15 cellular contexts compared by ENCODE assay signal in genomic region chr6:100346203-100346602, GRCh38.
DNase-seq lines count a peak whose midpoint lies in the region; ATAC-seq and TF ChIP-seq lines count a peak whose summit lies in the region.
"Had no signal": no experiment of that assay in that cellular context is flagged by ENCODE, and none has a peak within 500 bp of the region (broad histone marks: within the 10 kb centered on the region; RNA-seq: fewer than 3 reads in every experiment).

No MANE protein-coding gene starts in this region.

- peak; percentile 44 for ATAC-seq in left lung
- ATAC-seq in activated CD4-positive, CD25-positive, alpha-beta regulatory T cell treated with anti-CD3 and anti-CD28 coated beads, Interleukin-2, amount 50 U/mL, for 24 hours = no peak

- peak overlapping the region; percentile 82 for H3K4me3 Mint-ChIP-seq in HFFc6
- no peak overlapping the region for H3K4me3 Mint-ChIP-seq in activated T-helper 2 cell treated with anti-CD3 and anti-CD28 coated beads, Interferon-gamma antibody, Interleukin-2, Interleukin-4, amounts not matched to agents 10 μg/mL and 5 μg/mL and 100 μg/mL, durations not matched to agents 14 hours and 24 hours and 36 hours (ENCODE audit: low read depth)
- H3K4me3 Mint-ChIP-seq: dendritic cell treated with granulocyte-macrophage colony-stimulating factor and Interleukin-4, amounts not matched to agents 40 ng/mL and 50 ng/mL, for 4 days; neural crest cell had no signal

- H3K9me3 Mint-ChIP-seq in HFFc6 = no peaks in the 10 kb centered on the region
- H3K9me3 Mint-ChIP-seq in activated T-helper 2 cell treated with anti-CD3 and anti-CD28 coated beads, Interferon-gamma antibody, Interleukin-2, Interleukin-4, amounts not matched to agents 10 μg/mL and 5 μg/mL and 100 μg/mL, durations not matched to agents 14 hours and 24 hours and 36 hours = no peaks in the 10 kb centered on the region
- H3K9me3 Mint-ChIP-seq: dendritic cell treated with granulocyte-macrophage colony-stimulating factor and Interleukin-4, amounts not matched to agents 40 ng/mL and 50 ng/mL, for 4 days had no signal

- no peaks in the 10 kb centered on the region for H3K27me3 ChIP-seq in left lung
- H3K27me3 ChIP-seq: MG63, right atrium auricular region had no signal

- H3K4me1 ChIP-seq in left lung = no peaks in the 10 kb centered on the region
- H3K4me1 ChIP-seq: lower lobe of right lung, right atrium auricular region had no signal

- DNase-seq in AG10803 (ENCODE audit: low read depth) = peak; percentile 43
- DNase-seq in HFFc6 = peak; percentile 22
- peak; percentile 34 for DNase-seq in amniotic epithelial cell (ENCODE audit: low read depth)
- DNase-seq in left lung = no peak
- DNase-seq in NCI-H774 (lab: John Stamatoyannopoulos, UW) = no peak
- no peak for DNase-seq in activated T-helper 2 cell treated with anti-CD3 and anti-CD28 coated beads, Interferon-gamma antibody, Interleukin-2, Interleukin-4, amounts not matched to agents 10 μg/mL and 5 μg/mL and 100 μg/mL, durations not matched to agents 14 hours and 24 hours and 36 hours (ENCODE audit: low spot score)
- no peak for DNase-seq in NCI-H2196 (lab: John Stamatoyannopoulos, UW; ENCODE audit: unreplicated experiment)
- DNase-seq: lower lobe of right lung, NCI-H2029, WERI-Rb-1 had no signal

- no peaks in the 10 kb centered on the region for H3K36me3 Mint-ChIP-seq in HFFc6 (ENCODE audit: low read depth)
- H3K36me3 Mint-ChIP-seq in activated T-helper 2 cell treated with anti-CD3 and anti-CD28 coated beads, Interferon-gamma antibody, Interleukin-2, Interleukin-4, amounts not matched to agents 10 μg/mL and 5 μg/mL and 100 μg/mL, durations not matched to agents 14 hours and 24 hours and 36 hours (ENCODE audit: low read depth) = no peaks in the 10 kb centered on the region

- no peak overlapping the region for H3K27ac ChIP-seq in left lung
- H3K27ac ChIP-seq: lower lobe of right lung, right atrium auricular region, WERI-Rb-1 had no signal

- intact Hi-C loops in left lung (cut with DNase I) = no loop called here
- intact Hi-C loops in activated T-helper 2 cell treated with anti-CD3 and anti-CD28 coated beads, Interferon-gamma antibody, Interleukin-2, Interleukin-4, amounts not matched to agents 10 μg/mL and 5 μg/mL and 100 μg/mL, durations not matched to agents 14 hours and 24 hours and 36 hours (cut with micrococcal nuclease) = loop anchor here (2.0 to 10.0 kb wide), 3 partner anchors 115 to 224 kb away; no protein-coding TSS in a partner anchor

- H3K27me3 Mint-ChIP-seq in HFFc6 (ENCODE audit: insufficient read depth) = no peaks in the 10 kb centered on the region
- H3K27me3 Mint-ChIP-seq in activated T-helper 2 cell treated with anti-CD3 and anti-CD28 coated beads, Interferon-gamma antibody, Interleukin-2, Interleukin-4, amounts not matched to agents 10 μg/mL and 5 μg/mL and 100 μg/mL, durations not matched to agents 14 hours and 24 hours and 36 hours (ENCODE audit: low read depth) = peaks cover 5% of the 10 kb centered on the region
- H3K27me3 Mint-ChIP-seq: dendritic cell treated with granulocyte-macrophage colony-stimulating factor and Interleukin-4, amounts not matched to agents 40 ng/mL and 50 ng/mL, for 4 days had no signal

- peaks cover 72% of the 10 kb centered on the region for H3K4me1 Mint-ChIP-seq in HFFc6 (ENCODE audit: low read depth)
- peaks cover 17% of the 10 kb centered on the region for H3K4me1 Mint-ChIP-seq in activated T-helper 2 cell treated with anti-CD3 and anti-CD28 coated beads, Interferon-gamma antibody, Interleukin-2, Interleukin-4, amounts not matched to agents 10 μg/mL and 5 μg/mL and 100 μg/mL, durations not matched to agents 14 hours and 24 hours and 36 hours (ENCODE audit: low read depth)

- no peaks in the 10 kb centered on the region for H3K9me3 ChIP-seq in left lung
- H3K9me3 ChIP-seq: lower lobe of right lung, MG63, right atrium auricular region had no signal

- H3K4me3 ChIP-seq in AG10803 (ENCODE audit: low read length) = no peak overlapping the region
- no peak overlapping the region for H3K4me3 ChIP-seq in left lung
- H3K4me3 ChIP-seq: lower lobe of right lung, right atrium auricular region had no signal

- H3K36me3 ChIP-seq in left lung = no peaks in the 10 kb centered on the region
- H3K36me3 ChIP-seq: lower lobe of right lung, MG63, right atrium auricular region, WERI-Rb-1 had no signal

- peak overlapping the region; percentile 91 for H3K27ac Mint-ChIP-seq in HFFc6
- H3K27ac Mint-ChIP-seq in activated T-helper 2 cell treated with anti-CD3 and anti-CD28 coated beads, Interferon-gamma antibody, Interleukin-2, Interleukin-4, amounts not matched to agents 10 μg/mL and 5 μg/mL and 100 μg/mL, durations not matched to agents 14 hours and 24 hours and 36 hours = no peak overlapping the region
- H3K27ac Mint-ChIP-seq: dendritic cell treated with granulocyte-macrophage colony-stimulating factor and Interleukin-4, amounts not matched to agents 40 ng/mL and 50 ng/mL, for 4 days had no signal

- no peak for TF ChIP-seq CTCF in AG10803 (conservative IDR thresholded peaks at IDR 0.05; ENCODE audit: low read length)
- TF ChIP-seq CTCF in HFFc6 (IDR thresholded peaks at IDR 0.05) = no peak
- no peak for TF ChIP-seq CTCF in left lung (IDR thresholded peaks at IDR 0.05)

Comparison
In these comparisons a context has a peak if more than half of its experiments do, and no peak if none do; other contexts are left out.
1. DNase-seq: peak in AG10803 (single experiment), HFFc6 (single experiment) and amniotic epithelial cell (single experiment); none in left lung (0 of 2), NCI-H774 (single experiment), activated T-helper 2 cell treated with anti-CD3 and anti-CD28 coated beads, Interferon-gamma antibody, Interleukin-2, Interleukin-4, amounts not matched to agents 10 μg/mL and 5 μg/mL and 100 μg/mL, durations not matched to agents 14 hours and 24 hours and 36 hours (single experiment) and NCI-H2196 (single experiment).